Comparison of ENCODE assay signal across 2 cellular contexts in the genomic region with DNA sequence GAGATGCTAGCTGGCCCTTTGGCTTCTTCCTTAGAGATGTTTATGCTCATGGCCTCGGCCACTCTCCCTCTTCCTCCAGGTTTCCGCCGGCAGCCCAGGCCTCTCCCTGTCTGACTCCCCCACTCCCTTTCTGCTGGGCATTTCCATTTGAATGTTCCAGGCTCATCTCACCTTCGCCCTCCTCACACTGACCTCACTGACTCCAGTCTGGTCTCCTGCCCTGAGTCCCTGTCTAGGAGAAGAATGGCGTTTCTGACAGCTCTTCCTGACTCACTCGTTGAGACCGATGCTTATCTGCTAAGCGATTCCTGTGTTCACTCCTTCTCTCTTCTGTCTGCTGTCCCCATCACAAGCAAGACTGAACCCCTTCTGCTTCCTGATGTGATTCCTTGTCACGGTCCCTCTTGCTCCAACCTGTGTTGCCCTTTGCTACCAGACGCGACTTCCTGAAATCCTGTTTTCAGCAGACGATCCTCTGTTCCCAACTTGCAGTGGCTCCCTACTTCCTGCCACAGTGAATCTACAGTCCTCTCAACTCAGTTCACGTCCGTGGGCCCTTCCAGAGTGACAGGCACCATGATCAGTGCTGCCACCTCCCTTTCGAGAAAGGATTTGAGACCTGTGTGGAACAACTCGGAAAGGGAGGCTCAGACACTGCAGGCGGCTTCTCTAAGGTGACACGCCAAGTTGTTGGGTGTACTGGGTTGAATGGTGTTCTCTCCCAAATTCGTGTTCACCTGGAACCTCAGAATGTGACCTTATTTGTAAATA.
TF ChIP-seq lines count a peak whose summit lies in the region.

No MANE protein-coding gene starts in this region.

TF ChIP-seq in SK-N-SH treated with all-trans-retinoic acid at 6 μM for 48 hours, 23 proteins besides CTCF, POLR2A, EP300 and RAD21:
- TF ChIP-seq, protein P1, sequence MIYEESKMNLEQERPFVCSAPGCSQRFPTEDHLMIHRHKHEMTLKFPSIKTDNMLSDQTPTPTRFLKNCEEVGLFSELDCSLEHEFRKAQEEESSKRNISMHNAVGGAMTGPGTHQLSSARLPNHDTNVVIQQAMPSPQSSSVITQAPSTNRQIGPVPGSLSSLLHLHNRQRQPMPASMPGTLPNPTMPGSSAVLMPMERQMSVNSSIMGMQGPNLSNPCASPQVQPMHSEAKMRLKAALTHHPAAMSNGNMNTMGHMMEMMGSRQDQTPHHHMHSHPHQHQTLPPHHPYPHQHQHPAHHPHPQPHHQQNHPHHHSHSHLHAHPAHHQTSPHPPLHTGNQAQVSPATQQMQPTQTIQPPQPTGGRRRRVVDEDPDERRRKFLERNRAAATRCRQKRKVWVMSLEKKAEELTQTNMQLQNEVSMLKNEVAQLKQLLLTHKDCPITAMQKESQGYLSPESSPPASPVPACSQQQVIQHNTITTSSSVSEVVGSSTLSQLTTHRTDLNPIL (CRISPR knock-in tag; IDR thresholded peaks at IDR 0.05; ENCODE audit: low read depth) = no peak
- TF ChIP-seq ZNF70 (CRISPR knock-in tag; IDR thresholded peaks at IDR 0.05) (no peak), TOX (CRISPR knock-in tag; IDR thresholded peaks at IDR 0.05; ENCODE audit: borderline replicate concordance) (no peak), ZNF8 (CRISPR knock-in tag; IDR thresholded peaks at IDR 0.05) (no peak), ESRRG (CRISPR knock-in tag; IDR thresholded peaks at IDR 0.05) (no peak), ZFP30 (CRISPR knock-in tag; IDR thresholded peaks at IDR 0.05) (no peak), ZC3H10 (CRISPR knock-in tag; IDR thresholded peaks at IDR 0.05) (no peak), CSDC2 (CRISPR knock-in tag; IDR thresholded peaks at IDR 0.05) (no peak), RARB (CRISPR knock-in tag; IDR thresholded peaks at IDR 0.05) (no peak), ZNF565 (CRISPR knock-in tag; conservative IDR thresholded peaks at IDR 0.05; ENCODE audit: low read depth) (no peak)
- TF ChIP-seq, protein P2, sequence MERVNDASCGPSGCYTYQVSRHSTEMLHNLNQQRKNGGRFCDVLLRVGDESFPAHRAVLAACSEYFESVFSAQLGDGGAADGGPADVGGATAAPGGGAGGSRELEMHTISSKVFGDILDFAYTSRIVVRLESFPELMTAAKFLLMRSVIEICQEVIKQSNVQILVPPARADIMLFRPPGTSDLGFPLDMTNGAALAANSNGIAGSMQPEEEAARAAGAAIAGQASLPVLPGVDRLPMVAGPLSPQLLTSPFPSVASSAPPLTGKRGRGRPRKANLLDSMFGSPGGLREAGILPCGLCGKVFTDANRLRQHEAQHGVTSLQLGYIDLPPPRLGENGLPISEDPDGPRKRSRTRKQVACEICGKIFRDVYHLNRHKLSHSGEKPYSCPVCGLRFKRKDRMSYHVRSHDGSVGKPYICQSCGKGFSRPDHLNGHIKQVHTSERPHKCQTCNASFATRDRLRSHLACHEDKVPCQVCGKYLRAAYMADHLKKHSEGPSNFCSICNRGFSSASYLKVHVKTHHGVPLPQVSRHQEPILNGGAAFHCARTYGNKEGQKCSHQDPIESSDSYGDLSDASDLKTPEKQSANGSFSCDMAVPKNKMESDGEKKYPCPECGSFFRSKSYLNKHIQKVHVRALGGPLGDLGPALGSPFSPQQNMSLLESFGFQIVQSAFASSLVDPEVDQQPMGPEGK (CRISPR knock-in tag; IDR thresholded peaks at IDR 0.05; ENCODE audit: borderline replicate concordance) = no peak

TF ChIP-seq in SK-N-SH, 30 proteins besides CTCF, POLR2A, EP300 and RAD21 (continued from another document):
- TF ChIP-seq, protein P3, sequence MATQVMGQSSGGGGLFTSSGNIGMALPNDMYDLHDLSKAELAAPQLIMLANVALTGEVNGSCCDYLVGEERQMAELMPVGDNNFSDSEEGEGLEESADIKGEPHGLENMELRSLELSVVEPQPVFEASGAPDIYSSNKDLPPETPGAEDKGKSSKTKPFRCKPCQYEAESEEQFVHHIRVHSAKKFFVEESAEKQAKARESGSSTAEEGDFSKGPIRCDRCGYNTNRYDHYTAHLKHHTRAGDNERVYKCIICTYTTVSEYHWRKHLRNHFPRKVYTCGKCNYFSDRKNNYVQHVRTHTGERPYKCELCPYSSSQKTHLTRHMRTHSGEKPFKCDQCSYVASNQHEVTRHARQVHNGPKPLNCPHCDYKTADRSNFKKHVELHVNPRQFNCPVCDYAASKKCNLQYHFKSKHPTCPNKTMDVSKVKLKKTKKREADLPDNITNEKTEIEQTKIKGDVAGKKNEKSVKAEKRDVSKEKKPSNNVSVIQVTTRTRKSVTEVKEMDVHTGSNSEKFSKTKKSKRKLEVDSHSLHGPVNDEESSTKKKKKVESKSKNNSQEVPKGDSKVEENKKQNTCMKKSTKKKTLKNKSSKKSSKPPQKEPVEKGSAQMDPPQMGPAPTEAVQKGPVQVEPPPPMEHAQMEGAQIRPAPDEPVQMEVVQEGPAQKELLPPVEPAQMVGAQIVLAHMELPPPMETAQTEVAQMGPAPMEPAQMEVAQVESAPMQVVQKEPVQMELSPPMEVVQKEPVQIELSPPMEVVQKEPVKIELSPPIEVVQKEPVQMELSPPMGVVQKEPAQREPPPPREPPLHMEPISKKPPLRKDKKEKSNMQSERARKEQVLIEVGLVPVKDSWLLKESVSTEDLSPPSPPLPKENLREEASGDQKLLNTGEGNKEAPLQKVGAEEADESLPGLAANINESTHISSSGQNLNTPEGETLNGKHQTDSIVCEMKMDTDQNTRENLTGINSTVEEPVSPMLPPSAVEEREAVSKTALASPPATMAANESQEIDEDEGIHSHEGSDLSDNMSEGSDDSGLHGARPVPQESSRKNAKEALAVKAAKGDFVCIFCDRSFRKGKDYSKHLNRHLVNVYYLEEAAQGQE (IDR thresholded peaks at IDR 0.05; ENCODE audit: low read depth, low read length) = no peak
- TF ChIP-seq RFX5 (IDR thresholded peaks at IDR 0.05; ENCODE audit: low read length) (no peak), RCOR1 (IDR thresholded peaks at IDR 0.05; ENCODE audit: low read length) (no peak), ELF1 (IDR thresholded peaks at IDR 0.05) (no peak), GATA2 (CRISPR knock-in tag; IDR thresholded peaks at IDR 0.05) (no peak), SIN3A (IDR thresholded peaks at IDR 0.05; ENCODE audit: borderline replicate concordance, low read depth, low read length) (no peak), FOSL2 (IDR thresholded peaks at IDR 0.05; ENCODE audit: borderline replicate concordance, low read depth) (no peak), MXI1 (IDR thresholded peaks at IDR 0.05; ENCODE audit: low read depth, low read length) (no peak), MEF2A (IDR thresholded peaks at IDR 0.05; ENCODE audit: borderline replicate concordance, low read depth) (no peak)
- TF ChIP-seq, protein P4, sequence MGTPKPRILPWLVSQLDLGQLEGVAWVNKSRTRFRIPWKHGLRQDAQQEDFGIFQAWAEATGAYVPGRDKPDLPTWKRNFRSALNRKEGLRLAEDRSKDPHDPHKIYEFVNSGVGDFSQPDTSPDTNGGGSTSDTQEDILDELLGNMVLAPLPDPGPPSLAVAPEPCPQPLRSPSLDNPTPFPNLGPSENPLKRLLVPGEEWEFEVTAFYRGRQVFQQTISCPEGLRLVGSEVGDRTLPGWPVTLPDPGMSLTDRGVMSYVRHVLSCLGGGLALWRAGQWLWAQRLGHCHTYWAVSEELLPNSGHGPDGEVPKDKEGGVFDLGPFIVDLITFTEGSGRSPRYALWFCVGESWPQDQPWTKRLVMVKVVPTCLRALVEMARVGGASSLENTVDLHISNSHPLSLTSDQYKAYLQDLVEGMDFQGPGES (IDR thresholded peaks at IDR 0.05; ENCODE audit: low read depth, low read length) = no peak
- TF ChIP-seq, protein P5, sequence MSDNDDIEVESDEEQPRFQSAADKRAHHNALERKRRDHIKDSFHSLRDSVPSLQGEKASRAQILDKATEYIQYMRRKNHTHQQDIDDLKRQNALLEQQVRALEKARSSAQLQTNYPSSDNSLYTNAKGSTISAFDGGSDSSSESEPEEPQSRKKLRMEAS (IDR thresholded peaks at IDR 0.05; ENCODE audit: low read depth) = no peak
- TF ChIP-seq, protein P6, sequence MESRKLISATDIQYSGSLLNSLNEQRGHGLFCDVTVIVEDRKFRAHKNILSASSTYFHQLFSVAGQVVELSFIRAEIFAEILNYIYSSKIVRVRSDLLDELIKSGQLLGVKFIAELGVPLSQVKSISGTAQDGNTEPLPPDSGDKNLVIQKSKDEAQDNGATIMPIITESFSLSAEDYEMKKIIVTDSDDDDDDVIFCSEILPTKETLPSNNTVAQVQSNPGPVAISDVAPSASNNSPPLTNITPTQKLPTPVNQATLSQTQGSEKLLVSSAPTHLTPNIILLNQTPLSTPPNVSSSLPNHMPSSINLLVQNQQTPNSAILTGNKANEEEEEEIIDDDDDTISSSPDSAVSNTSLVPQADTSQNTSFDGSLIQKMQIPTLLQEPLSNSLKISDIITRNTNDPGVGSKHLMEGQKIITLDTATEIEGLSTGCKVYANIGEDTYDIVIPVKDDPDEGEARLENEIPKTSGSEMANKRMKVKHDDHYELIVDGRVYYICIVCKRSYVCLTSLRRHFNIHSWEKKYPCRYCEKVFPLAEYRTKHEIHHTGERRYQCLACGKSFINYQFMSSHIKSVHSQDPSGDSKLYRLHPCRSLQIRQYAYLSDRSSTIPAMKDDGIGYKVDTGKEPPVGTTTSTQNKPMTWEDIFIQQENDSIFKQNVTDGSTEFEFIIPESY (IDR thresholded peaks at IDR 0.05; ENCODE audit: borderline replicate concordance, low read depth) = no peak
